ENCODE assay signal across 1 cellular context in the genomic region with DNA sequence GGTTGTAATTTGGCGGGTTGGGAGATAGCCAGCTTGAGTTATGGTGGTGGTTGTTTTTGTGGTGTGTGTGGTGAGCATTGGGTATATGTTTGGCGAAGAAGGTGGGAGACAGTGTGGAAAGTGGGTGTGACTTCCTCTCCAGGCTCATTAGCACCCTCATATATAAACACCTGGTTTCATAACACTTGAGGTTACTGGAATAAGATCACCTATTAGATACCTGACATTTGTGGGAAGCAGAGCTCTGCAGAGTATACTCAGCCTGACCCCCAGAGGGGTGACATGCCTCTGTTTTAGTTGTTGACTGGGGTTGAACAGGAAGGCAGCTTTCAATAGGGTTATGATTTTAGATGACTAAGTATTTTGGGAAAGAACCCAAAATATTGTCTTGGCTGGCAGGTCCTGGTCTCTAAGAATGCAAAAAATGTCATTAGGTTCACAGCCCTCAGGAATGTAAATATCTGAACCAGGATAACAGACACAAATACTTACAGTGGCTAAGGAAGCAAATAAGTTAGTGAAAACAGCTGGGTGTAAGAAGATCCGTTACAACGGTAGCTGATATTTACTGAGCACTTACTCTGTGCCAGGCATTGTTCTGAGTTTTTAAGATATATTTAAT.
TF ChIP-seq lines count a peak whose summit lies in the region.

No MANE protein-coding gene starts in this region.

TF ChIP-seq in WTC11, 78 proteins besides CTCF, POLR2A, EP300 and RAD21 (continued from another document):
- TF ChIP-seq ZNF425 (CRISPR knock-in tag; conservative IDR thresholded peaks at IDR 0.05) (no peak), MYBL2 (CRISPR knock-in tag; IDR thresholded peaks at IDR 0.05) (no peak), TCF7 (CRISPR knock-in tag; IDR thresholded peaks at IDR 0.05; ENCODE audit: low read depth) (no peak)
